In genomic region chr4:8766610-8767009, GRCh38 we compare ENCODE assay signal across 13 cellular contexts.
"Had no signal": no experiment of that assay in that cellular context is flagged by ENCODE, and none has a peak within 500 bp of the region (broad histone marks: within the 10 kb centered on the region; RNA-seq: fewer than 3 reads in every experiment).

No MANE protein-coding gene starts in this region.

- H3K4me3 ChIP-seq: adrenal gland, cardiac muscle cell, esophagus muscularis mucosa, neural progenitor cell, ovary had no signal

- H3K4me1 ChIP-seq: adrenal gland had no signal

- H3K27ac ChIP-seq: adrenal gland, cardiac muscle cell, esophagus muscularis mucosa, neural progenitor cell, ovary had no signal

- H3K27me3 ChIP-seq: adrenal gland, cardiac muscle cell, neural progenitor cell, ovary had no signal

- ATAC-seq: activated CD4-positive, CD25-positive, alpha-beta regulatory T cell treated with anti-CD3 and anti-CD28 coated beads, Interleukin-2, amount 50 U/mL, for 24 hours; stimulated activated naive B cell treated with anti-CD40 and anti-IgM and Interleukin-4, amounts not matched to agents 10 μg/mL and 1 μg/mL and 100 μg/mL, for 72 hours had no signal

- DNase-seq: activated CD4-positive, alpha-beta T cell treated with anti-CD3 and anti-CD28 coated beads, Interleukin-2, amount 50 U/mL, for 1 hour; adrenal gland; hippocampal formation; SIG-M5; stimulated activated CD4-positive, alpha-beta T cell treated with anti-CD3 and anti-CD28 coated beads, Interleukin-2, amount 100 ng/mL, for 48 hours; stimulated activated naive B cell treated with anti-CD40 and anti-IgM and Interleukin-4, amounts not matched to agents 10 μg/mL and 1 μg/mL and 100 μg/mL, for 72 hours; substantia nigra; trophoblast cell had no signal

- H3K9me3 ChIP-seq: adrenal gland, esophagus muscularis mucosa, ovary had no signal

- H3K36me3 ChIP-seq: adrenal gland, cardiac muscle cell, esophagus muscularis mucosa, neural progenitor cell, ovary had no signal
